In genomic region chr5:172770675-172771438, GRCh38 we compare ENCODE assay signal across 1 cellular context.
A peak's percentile ranks its signal among the peaks of the same experiment; 100 is the strongest.
TF ChIP-seq lines count a peak whose summit lies in the region.

Gene DUSP1, minus strand, starts transcription at chr5:172771195. Its CDS starts 243 bp downstream, at chr5:172770952.

TF ChIP-seq in GM12878, 131 proteins besides CTCF, POLR2A, EP300 and RAD21 (continued from another document and continues in another):
- no peak for TF ChIP-seq SKIL (IDR thresholded peaks at IDR 0.05; ENCODE audit: low read depth, poor library complexity, severe bottlenecking)
- TF ChIP-seq E4F1 (IDR thresholded peaks at IDR 0.05; ENCODE audit: borderline replicate concordance, partially characterized antibody): no peak
- TF ChIP-seq MYB (IDR thresholded peaks at IDR 0.05; ENCODE audit: borderline replicate concordance, low read depth, low read length): no peak
- no peak for TF ChIP-seq ASH2L (IDR thresholded peaks at IDR 0.05; ENCODE audit: borderline replicate concordance, low read depth)
- no peak for TF ChIP-seq JUNB (IDR thresholded peaks at IDR 0.05)
- peak; percentile 89 for TF ChIP-seq CREM (IDR thresholded peaks at IDR 0.05; ENCODE audit: low read depth)
- no peak for TF ChIP-seq ZNF274 (IDR thresholded peaks at IDR 0.05; ENCODE audit: insufficient read depth, insufficient read length)
- TF ChIP-seq BMI1 (IDR thresholded peaks at IDR 0.05; ENCODE audit: borderline replicate concordance): no peak
- TF ChIP-seq NRF1 (conservative IDR thresholded peaks at IDR 0.05; ENCODE audit: low read depth, low read length): no peak
- peak; percentile 94 for TF ChIP-seq SMARCA5 (IDR thresholded peaks at IDR 0.05)
- no peak for TF ChIP-seq BRCA1 (IDR thresholded peaks at IDR 0.05; ENCODE audit: low read depth, low read length)
- no peak for TF ChIP-seq CBX3 (IDR thresholded peaks at IDR 0.05; ENCODE audit: borderline replicate concordance, low read depth)
- TF ChIP-seq EED (IDR thresholded peaks at IDR 0.05; ENCODE audit: low read depth): no peak
- peak; percentile 98 for TF ChIP-seq POLR2AphosphoS5 (IDR thresholded peaks at IDR 0.05; ENCODE audit: low read length)
- TF ChIP-seq SMAD5 (IDR thresholded peaks at IDR 0.05; ENCODE audit: low read depth): peak; percentile 96
- TF ChIP-seq TCF3 (IDR thresholded peaks at IDR 0.05; ENCODE audit: borderline replicate concordance, insufficient read depth, low read depth, low read length): peak; percentile 66; the same call in 1 of the 2 replicates
- no peak for TF ChIP-seq IRF4 (IDR thresholded peaks at IDR 0.05; ENCODE audit: low read depth, low read length)
- TF ChIP-seq SMC3 (IDR thresholded peaks at IDR 0.05; ENCODE audit: borderline replicate concordance, low read length): peak; percentile 41; the same call in 1 of the 2 replicates
- TF ChIP-seq ZBED1 (IDR thresholded peaks at IDR 0.05; ENCODE audit: borderline replicate concordance): no peak
- no peak for TF ChIP-seq ZBTB40 (IDR thresholded peaks at IDR 0.05; ENCODE audit: borderline replicate concordance)
- no peak for TF ChIP-seq HSF1 (IDR thresholded peaks at IDR 0.05; ENCODE audit: low read depth, low read length)
- peak; percentile 77 for TF ChIP-seq MAX (IDR thresholded peaks at IDR 0.05; ENCODE audit: low read depth, low read length)
- peak; percentile 91 for TF ChIP-seq USF1 (IDR thresholded peaks at IDR 0.05; ENCODE audit: borderline replicate concordance, extremely low read length, insufficient read depth, low read depth, low read length)
- no peak; the same call in 1 of the 2 replicates for TF ChIP-seq CHD1 (IDR thresholded peaks at IDR 0.05; ENCODE audit: low read depth, low read length)
- TF ChIP-seq PRDM15 (CRISPR knock-in tag; IDR thresholded peaks at IDR 0.05): peak; percentile 67; the same call in 1 of the 2 replicates
- TF ChIP-seq ESRRA (IDR thresholded peaks at IDR 0.05; ENCODE audit: low read length): no peak
- TF ChIP-seq DPF2 (IDR thresholded peaks at IDR 0.05): peak; percentile 61
- TF ChIP-seq ZBTB4 (CRISPR knock-in tag; IDR thresholded peaks at IDR 0.05): peak; percentile 76
- TF ChIP-seq TAF1 (IDR thresholded peaks at IDR 0.05; ENCODE audit: borderline replicate concordance, low read depth, low read length): peak; percentile 79
- TF ChIP-seq REST (IDR thresholded peaks at IDR 0.05; ENCODE audit: low read depth, low read length): no peak
- TF ChIP-seq WRNIP1 (IDR thresholded peaks at IDR 0.05; ENCODE audit: borderline replicate concordance, low read depth, low read length): no peak
- TF ChIP-seq PKNOX1 (IDR thresholded peaks at IDR 0.05): no peak
